In genomic region chr12:116737774-116738657, GRCh38 we compare ENCODE assay signal across 8 cellular contexts. TPM values are rescaled to one million over a fixed set of nuclear protein-coding genes. Genes with fewer than 3 reads are reported as not detected.
DNase-seq lines count a peak whose midpoint lies in the region; ATAC-seq and TF ChIP-seq lines count a peak whose summit lies in the region.

Gene RNFT2, plus strand, starts transcription at chr12:116738315. Its CDS starts 2,183 bp downstream, at chr12:116740498.
Gene SPRING1, minus strand, starts transcription at chr12:116738069. Its CDS starts 169 bp downstream, at chr12:116737900.

- H3K4me3 ChIP-seq in OCI-LY7 (ENCODE audit: low read depth, low read length, poor library complexity, severe bottlenecking): peak within 1 kb of the TSS; percentile 81
- peak within 1 kb of the TSS; percentile 94 for H3K4me3 ChIP-seq in epithelial cell of proximal tubule (ENCODE audit: low read depth, low read length)

- H3K4me1 ChIP-seq in OCI-LY7 (ENCODE audit: insufficient read depth, low read length, poor library complexity, severe bottlenecking): peaks cover 17% of the 10 kb centered on the region

- no peaks in the 10 kb centered on the region for H3K9me3 ChIP-seq in OCI-LY7 (ENCODE audit: low read length)

- intact Hi-C loops in OCI-LY7 (cut with micrococcal nuclease; ENCODE audit: unreplicated experiment): loop anchor here (1.0 to 2.0 kb wide), 5 partner anchors 29 to 143 kb away; partner anchors contain the start of gene HRK

- peaks cover 55% of the 10 kb centered on the region for H3K79me2 ChIP-seq in OCI-LY7 (ENCODE audit: insufficient read depth, low read depth, low read length)

- peak within 1 kb of the TSS; percentile 65 for H3K27ac ChIP-seq in OCI-LY7 (ENCODE audit: low read depth, low read length, poor library complexity, severe bottlenecking)

- DNase-seq in DMS114 treated with DMSO at 0.1 percent for 48 hours (lab: John Stamatoyannopoulos, UW; ENCODE audit: unreplicated experiment) (peak; percentile 98), HuH-7.5 (ENCODE audit: low spot score) (peak; percentile 97), OCI-LY7 (ENCODE audit: low spot score) (peak; percentile 99), activated T-cell treated with anti-CD3 and anti-CD28 coated beads for 4 hours (peak; percentile 97), epithelial cell of proximal tubule (ENCODE audit: low read depth) (peak; percentile 85), mucosa of gallbladder (ENCODE audit: low spot score) (peak; percentile 100)
- peak; percentile 97 to 98 for DNase-seq in stimulated activated CD8-positive, alpha-beta memory T cell treated with anti-CD3 and anti-CD28 coated beads, Interleukin-4, amount 100 ng/mL, for 4 hours (ENCODE audit: low read depth in 2 of 2, low spot score in 1 of 2)

- no peaks in the 10 kb centered on the region for H3K9me2 ChIP-seq in OCI-LY7 (ENCODE audit: insufficient read depth, low read length)

- H4K20me1 ChIP-seq in OCI-LY7 (ENCODE audit: insufficient read depth, low read length): 0 out of 2 replicates have a peak, but pooled peaks cover 9% of the 10 kb centered on the region

- peak within 1 kb of the TSS; percentile 93 for H3K4me2 ChIP-seq in OCI-LY7 (ENCODE audit: low read length)

- BruUV-seq in OCI-LY7 (replicated peaks; lab: Mats Ljungman, UMichigan): no TSS peak

- H3K36me3 ChIP-seq in OCI-LY7 (ENCODE audit: insufficient read depth, low read length): peaks cover 47% of the 10 kb centered on the region

- peak within 1 kb of the TSS; percentile 83 for H2AFZ ChIP-seq in OCI-LY7 (ENCODE audit: low read length)

- peak; percentile 64 for TF ChIP-seq CTCF in OCI-LY7 (conservative IDR thresholded peaks at IDR 0.05; ENCODE audit: low read length)
- TF ChIP-seq CTCF in epithelial cell of proximal tubule (conservative IDR thresholded peaks at IDR 0.05; ENCODE audit: low read depth, low read length): peak; percentile 16

- POLR2A ChIA-PET in OCI-LY7 (lab: Charles Lee): interaction anchor here (0.6 kb wide), 1 partner anchor 65 kb away, joined by 3 read pairs; no protein-coding TSS in a partner anchor

- peak; percentile 97 for ATAC-seq in GM21526 (IDR thresholded peaks at IDR 0.05; ENCODE audit: low FRiP score, unreplicated experiment)

- CTCF ChIA-PET in OCI-LY7 (lab: Charles Lee; ENCODE audit: unreplicated experiment): no interaction called here

RNA-seq across cellular contexts. Expression of gene RNFT2, which starts in this region (rescaled TPM):
- 34.3 and 40.2 TPM in 2 replicates for total RNA-seq in OCI-LY7 (2014; rRNA removed; shearing (Covaris generic))
- total RNA-seq in OCI-LY7 (2022) (62.2 and 74.3 TPM in 2 replicates), epithelial cell of proximal tubule (4.3 and 10.5 TPM in 2 replicates), mucosa of gallbladder (5.6 TPM)

RNA-seq across cellular contexts. Expression of gene SPRING1, which starts in this region (rescaled TPM):
- 51.2 and 75.5 TPM in 2 replicates for total RNA-seq in OCI-LY7 (2014; rRNA removed; shearing (Covaris generic))
- total RNA-seq in OCI-LY7 (2022) (65.1 and 70.3 TPM in 2 replicates), epithelial cell of proximal tubule (32.6 and 49.9 TPM in 2 replicates), mucosa of gallbladder (27.7 TPM)

Comparison
In these comparisons a context has a peak if more than half of its experiments do, and no peak if none do; other contexts are left out.
1. Peak in every context shown above with its lines: DNase-seq, ATAC-seq, H3K4me3 ChIP-seq and H3K27ac ChIP-seq.